ENCODE assay signal across 4 cellular contexts in the genomic region with DNA sequence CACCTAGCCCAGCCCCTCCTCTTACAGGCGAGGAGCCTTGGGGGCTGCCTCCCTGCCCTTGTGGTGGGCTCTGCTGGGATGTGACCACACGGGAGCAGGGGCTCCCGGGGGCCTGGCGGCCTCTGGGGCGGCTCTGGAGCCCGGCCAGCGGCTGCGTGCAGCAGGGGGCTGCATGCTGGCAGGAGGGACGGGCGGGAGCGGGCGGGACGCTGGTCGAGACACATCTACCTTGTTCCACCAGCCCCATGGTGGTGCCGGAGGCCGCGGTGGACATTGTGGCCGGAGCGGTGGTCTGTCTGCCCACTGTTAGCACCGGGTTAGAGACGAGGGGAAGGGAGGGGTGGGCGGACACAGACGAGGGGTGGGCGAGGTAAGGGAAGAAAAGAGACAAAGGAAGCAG. TPM values are rescaled to one million over a fixed set of nuclear protein-coding genes. Genes with fewer than 3 reads are reported as not detected.
"Had no signal": no experiment of that assay in that cellular context is flagged by ENCODE, and none has a peak within 500 bp of the region (broad histone marks: within the 10 kb centered on the region; RNA-seq: fewer than 3 reads in every experiment).

No MANE protein-coding gene starts in this region.

- ATAC-seq: GM12878 had no signal

- H3K4me3 ChIP-seq: GM12878 had no signal

- DNase-seq: GDM1, GF-D8 had no signal

RNA-seq across cellular contexts. Expression of gene GCK, which starts 50.1 kb away (rescaled TPM):
- total RNA-seq: G401, GM12878 had no signal
